Comparison of ENCODE assay signal across 25 cellular contexts in the genomic region with DNA sequence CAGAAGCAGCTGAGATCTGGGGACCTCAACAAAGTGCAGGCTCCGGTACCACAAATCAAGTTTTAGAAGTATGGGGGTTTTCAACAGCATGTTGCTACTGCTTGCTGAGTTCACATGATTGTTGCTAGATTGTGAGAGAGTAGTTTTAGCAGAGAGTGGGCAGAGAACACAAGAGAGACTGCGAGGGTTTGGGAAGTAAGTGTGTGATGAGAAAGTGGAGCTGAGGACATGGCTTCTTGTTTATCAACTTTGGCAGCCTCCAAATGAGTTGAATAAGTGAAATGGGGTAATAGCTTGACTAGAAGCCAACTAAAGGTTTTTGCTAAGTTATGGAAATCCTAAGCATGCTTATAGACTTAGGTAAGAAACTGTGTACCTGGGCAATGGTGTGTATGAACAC.
"Had no signal": no experiment of that assay in that cellular context is flagged by ENCODE, and none has a peak within 500 bp of the region (broad histone marks: within the 10 kb centered on the region; RNA-seq: fewer than 3 reads in every experiment).

No MANE protein-coding gene starts in this region.

- H3K27ac ChIP-seq: PC-9, Peyer's patch had no signal

- H3K4me3 ChIP-seq: MG63, PC-9, Peyer's patch had no signal

- H3K4me1 ChIP-seq: Peyer's patch had no signal

- H3K27me3 ChIP-seq: MG63, Peyer's patch had no signal

- ATAC-seq: HepG2 had no signal

- H2AFZ ChIP-seq: PC-9 had no signal

- H3K4me2 ChIP-seq: PC-9, SK-N-SH had no signal

- DNase-seq: IMR-90; Karpas-422; KG1; MG63; NCI-H1092; NCI-H1105 treated with DMSO at 0.1 percent for 48 hours; NCI-H1417 treated with DMSO at 0.1 percent for 48 hours; NCI-H146; NCI-H1694 treated with DMSO at 0.1 percent for 48 hours; NCI-H1930; NCI-H2081; NCI-H2171; NCI-H226; NCI-H446; NCI-H510A; NCI-H524 treated with DMSO at 0.1 percent for 48 hours; NCI-H69; NCI-H774; NK-92 treated with Interleukin-12 subunit alpha and Interleukin-12 subunit beta, amount 100 ng/mL, for 24 hours; OCI-M1; PC-9; Peyer's patch; SHP77; SK-N-SH had no signal

- H3K36me3 ChIP-seq: MG63, Peyer's patch had no signal

- H3K9ac ChIP-seq: SK-N-SH had no signal

- H3K9me3 ChIP-seq: MG63, Peyer's patch, SK-N-SH had no signal
